Comparison of ENCODE assay signal across 21 cellular contexts in the genomic region with DNA sequence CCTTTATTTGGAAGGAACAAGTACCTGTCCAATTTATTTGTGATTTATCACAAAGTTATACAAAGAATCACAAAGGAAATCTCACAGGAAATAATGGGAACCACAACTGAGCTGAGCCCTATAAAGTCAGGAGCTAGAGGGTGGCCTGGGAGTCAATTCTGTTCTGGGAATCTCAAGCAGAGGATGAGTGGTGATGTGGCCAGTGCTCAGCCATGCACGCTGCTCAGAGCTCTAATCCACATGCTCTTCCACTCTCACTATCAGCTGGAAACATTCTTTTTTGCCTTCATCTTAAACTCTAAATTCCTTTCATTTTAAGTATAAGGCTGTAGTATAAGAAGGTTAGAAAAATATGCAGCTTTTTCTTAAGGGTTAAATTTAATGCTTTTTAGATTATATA. TPM values are rescaled to one million over a fixed set of nuclear protein-coding genes. Genes with fewer than 3 reads are reported as not detected.
DNase-seq lines count a peak whose midpoint lies in the region; ATAC-seq, FAIRE-seq and TF ChIP-seq lines count a peak whose summit lies in the region.
"Had no signal": no experiment of that assay in that cellular context is flagged by ENCODE, and none has a peak within 500 bp of the region (broad histone marks: within the 10 kb centered on the region; RNA-seq: fewer than 3 reads in every experiment).

No MANE protein-coding gene starts in this region.

- no peak overlapping the region for H3K4me2 ChIP-seq in A549

- TF ChIP-seq POLR2A in A549 (IDR thresholded peaks at IDR 0.05; ENCODE audit: low read length), result no peak

- peaks cover 0 to 39% of the 10 kb centered on the region in 2 donors for H3K27me3 ChIP-seq in left lung
- H3K27me3 ChIP-seq in effector memory CD4-positive, alpha-beta T cell (replicated peaks; ENCODE audit: control insufficient read depth, insufficient read depth, low read length, poor library complexity, severe bottlenecking), result no peaks in the 10 kb centered on the region
- H3K27me3 ChIP-seq: neutrophil, suprapubic skin had no signal

- TF ChIP-seq CTCF in A549 (IDR thresholded peaks at IDR 0.05) (no peak), HEK293 (tag by site-specific recombination; IDR thresholded peaks at IDR 0.05) (no peak), chondrocyte (IDR thresholded peaks at IDR 0.05) (no peak), left lung (IDR thresholded peaks at IDR 0.05) (no peak)

- CTCF ChIA-PET in A549 (lab: Yijun Ruan, JAX) (interaction anchor here (1.1 to 5.6 kb wide), 7 partner anchors 10 to 148 kb away, joined by 3 to 90 read pairs (median 4); no protein-coding TSS in a partner anchor), HEK293 (lab: Yijun Ruan, JAX) (interaction anchor here (0.6 to 5.5 kb wide), 12 partner anchors 9 to 409 kb away, joined by 3 to 26 read pairs (median 6); no protein-coding TSS in a partner anchor)

- H3K27me3 Mint-ChIP-seq in chondrocyte (ENCODE audit: low read depth), result no peaks in the 10 kb centered on the region

- DNase-seq in A549 (ENCODE audit: low read depth in 1 of 2, low spot score in 1 of 2), result no peak
- DNase-seq in chondrocyte (ENCODE audit: low spot score), result no peak
- DNase-seq in left lung, result no peak
- no peak for DNase-seq in amniotic stem cell (lab: John Stamatoyannopoulos, UW)
- DNase-seq in effector memory CD4-positive, alpha-beta T cell, result no peak
- DNase-seq: activated CD4-positive, alpha-beta T cell treated with anti-CD3 and anti-CD28 coated beads for 4 hours; activated CD8-positive, alpha-beta memory T cell treated with anti-CD3 and anti-CD28 coated beads, Interleukin-2, amount 50 U/mL, for 4 hours; activated naive CD4-positive, alpha-beta T cell treated with anti-CD3 and anti-CD28 coated beads for 36 hours; effector CD8-positive, alpha-beta T cell; foreskin melanocyte; midbrain; NCI-H1694 treated with DMSO at 0.1 percent for 48 hours; stimulated activated CD4-positive, alpha-beta T cell treated with anti-CD3 and anti-CD28 coated beads, Interleukin-4, amount 100 ng/mL, for 1 hour; stimulated activated CD8-positive, alpha-beta memory T cell treated with anti-CD3 and anti-CD28 coated beads, Interleukin-4, amount 100 ng/mL, for 48 hours had no signal

- no peak overlapping the region for H3K4me3 Mint-ChIP-seq in chondrocyte (ENCODE audit: unreplicated experiment)
- H3K4me3 Mint-ChIP-seq: activated naive CD4-positive, alpha-beta T cell treated with anti-CD3 and anti-CD28 coated beads for 36 hours had no signal

- POLR2A ChIA-PET in A549 (lab: Yijun Ruan, JAX) (no interaction called here), HEK293 (lab: Yijun Ruan, JAX) (interaction anchor here (1.3 kb wide), 1 partner anchor 37 kb away, joined by 4 read pairs; a partner anchor contains a TSS)

- H3K36me3 ChIP-seq in HEK293 (ENCODE audit: control insufficient read depth in 2 of 2, insufficient read depth in 1 of 2, low read length in 2 of 2) (no peaks in the 10 kb centered on the region; a peak in 1 of 3 replicates), left lung (no peaks in the 10 kb centered on the region)
- H3K36me3 ChIP-seq in effector memory CD4-positive, alpha-beta T cell (ENCODE audit: control insufficient read depth, insufficient read depth, low read length), result no peaks in the 10 kb centered on the region
- H3K36me3 ChIP-seq: neutrophil, suprapubic skin had no signal

- TF ChIP-seq EP300 in A549 (IDR thresholded peaks at IDR 0.05), result no peak

- intact Hi-C loops in left lung (cut with DNase I), result no loop called here

- ATAC-seq in A549, result 0 out of 6 replicates have a peak, but pooled peaks of 1 of the 2 experiments have one; percentile 26
- ATAC-seq in left lung, result peak; percentile 33
- ATAC-seq in HG03439 (IDR thresholded peaks at IDR 0.05; ENCODE audit: unreplicated experiment), result no peak
- no peak for ATAC-seq in HG03135 (IDR thresholded peaks at IDR 0.05; ENCODE audit: unreplicated experiment)

- peaks cover 6% of the 10 kb centered on the region; the same call in 2 of the 3 replicates for H3K4me1 ChIP-seq in A549
- H3K4me1 ChIP-seq in HEK293 (ENCODE audit: control insufficient read depth, insufficient read depth, low read length), result no peaks in the 10 kb centered on the region
- peaks cover 0 to 3% of the 10 kb centered on the region in 2 donors for H3K4me1 ChIP-seq in left lung
- no peaks in the 10 kb centered on the region for H3K4me1 ChIP-seq in effector memory CD4-positive, alpha-beta T cell (ENCODE audit: control insufficient read depth, insufficient read depth, low read length, poor library complexity, severe bottlenecking)
- H3K4me1 ChIP-seq: suprapubic skin had no signal

- 90% methylated on average over 1 of the region's 1 CpG for WGBS in A549 (ENCODE audit: missing lambda C conversion rate)

- H3K9me3 ChIP-seq in A549, result 0 out of 3 replicates have a peak, but pooled peaks cover 4% of the 10 kb centered on the region
- H3K9me3 ChIP-seq in HEK293 (ENCODE audit: control insufficient read depth, insufficient read depth, low read depth, low read length), result no peaks in the 10 kb centered on the region
- H3K9me3 ChIP-seq in left lung, result no peaks in the 10 kb centered on the region
- no peaks in the 10 kb centered on the region for H3K9me3 ChIP-seq in effector memory CD4-positive, alpha-beta T cell (ENCODE audit: control insufficient read depth, low read length)
- H3K9me3 ChIP-seq: neutrophil, suprapubic skin had no signal

- H3K36me3 Mint-ChIP-seq in chondrocyte (ENCODE audit: low read depth), result peaks cover 1% of the 10 kb centered on the region

- H3K27ac Mint-ChIP-seq in chondrocyte (ENCODE audit: unreplicated experiment), result peak overlapping the region; percentile 82
- H3K27ac Mint-ChIP-seq: activated naive CD4-positive, alpha-beta T cell treated with anti-CD3 and anti-CD28 coated beads for 36 hours had no signal

- no peaks in the 10 kb centered on the region for H3K9me3 Mint-ChIP-seq in chondrocyte (ENCODE audit: low read depth)
- H3K9me3 Mint-ChIP-seq: activated naive CD4-positive, alpha-beta T cell treated with anti-CD3 and anti-CD28 coated beads for 36 hours had no signal

- FAIRE-seq in A549 (lab: Jason Lieb, UNC), result peak; percentile 80
- FAIRE-seq: bronchial epithelial cell, H1 had no signal

- no peak overlapping the region for H3K4me3 ChIP-seq in A549
- H3K4me3 ChIP-seq in HEK293 (ENCODE audit: low read depth, low read length), result no peak overlapping the region
- no peak overlapping the region for H3K4me3 ChIP-seq in left lung
- no peak overlapping the region for H3K4me3 ChIP-seq in effector memory CD4-positive, alpha-beta T cell (ENCODE audit: insufficient read depth, low read depth, low read length, poor library complexity, severe bottlenecking)
- H3K4me3 ChIP-seq: suprapubic skin had no signal

- TF ChIP-seq RAD21 in A549 (conservative IDR thresholded peaks at IDR 0.05 in 1 of 2, IDR thresholded peaks at IDR 0.05 in 1 of 2), result no peak

- H3K4me1 Mint-ChIP-seq in chondrocyte (ENCODE audit: low read depth), result peaks cover 40% of the 10 kb centered on the region

- H3K27ac ChIP-seq in A549, result no peak overlapping the region
- H3K27ac ChIP-seq in HEK293 (ENCODE audit: extremely low read depth, low read depth, low read length), result no peak overlapping the region
- no peak overlapping the region for H3K27ac ChIP-seq in left lung
- no peak overlapping the region for H3K27ac ChIP-seq in effector memory CD4-positive, alpha-beta T cell (ENCODE audit: insufficient read depth, low read length, poor library complexity, severe bottlenecking)
- H3K27ac ChIP-seq: neutrophil, suprapubic skin had no signal

TF ChIP-seq in A549, 52 proteins besides CTCF, POLR2A, EP300 and RAD21 (continues in another document):
- TF ChIP-seq RFX5 (IDR thresholded peaks at IDR 0.05), result no peak
- TF ChIP-seq MAZ (IDR thresholded peaks at IDR 0.05; ENCODE audit: borderline replicate concordance, low read depth, low read length), result no peak
- no peak for TF ChIP-seq TFCP2L1 (CRISPR knock-in tag; IDR thresholded peaks at IDR 0.05)
- TF ChIP-seq HOXB13 (CRISPR knock-in tag; IDR thresholded peaks at IDR 0.05; ENCODE audit: low read depth), result no peak
- TF ChIP-seq, protein P1, sequence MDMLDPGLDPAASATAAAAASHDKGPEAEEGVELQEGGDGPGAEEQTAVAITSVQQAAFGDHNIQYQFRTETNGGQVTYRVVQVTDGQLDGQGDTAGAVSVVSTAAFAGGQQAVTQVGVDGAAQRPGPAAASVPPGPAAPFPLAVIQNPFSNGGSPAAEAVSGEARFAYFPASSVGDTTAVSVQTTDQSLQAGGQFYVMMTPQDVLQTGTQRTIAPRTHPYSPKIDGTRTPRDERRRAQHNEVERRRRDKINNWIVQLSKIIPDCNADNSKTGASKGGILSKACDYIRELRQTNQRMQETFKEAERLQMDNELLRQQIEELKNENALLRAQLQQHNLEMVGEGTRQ (IDR thresholded peaks at IDR 0.05), result no peak
- TF ChIP-seq ZFP36 (IDR thresholded peaks at IDR 0.05; ENCODE audit: borderline replicate concordance, partially characterized antibody), result no peak
- no peak for TF ChIP-seq POLR2AphosphoS2 (conservative IDR thresholded peaks at IDR 0.05; ENCODE audit: low read length)

TF ChIP-seq in HEK293, 187 proteins besides CTCF, POLR2A, EP300 and RAD21 (continues in another document):
- TF ChIP-seq ZNF366 (tag by site-specific recombination; conservative IDR thresholded peaks at IDR 0.05) (no peak), HOXA7 (CRISPR knock-in tag; IDR thresholded peaks at IDR 0.05; ENCODE audit: borderline replicate concordance) (no peak), PRDM1 (tag by site-specific recombination; IDR thresholded peaks at IDR 0.05) (peak; percentile 55), ZNF157 (tag by site-specific recombination; IDR thresholded peaks at IDR 0.05) (no peak), ZNF132 (tag by site-specific recombination; IDR thresholded peaks at IDR 0.05; ENCODE audit: borderline replicate concordance) (no peak)
- TF ChIP-seq, protein P2, sequence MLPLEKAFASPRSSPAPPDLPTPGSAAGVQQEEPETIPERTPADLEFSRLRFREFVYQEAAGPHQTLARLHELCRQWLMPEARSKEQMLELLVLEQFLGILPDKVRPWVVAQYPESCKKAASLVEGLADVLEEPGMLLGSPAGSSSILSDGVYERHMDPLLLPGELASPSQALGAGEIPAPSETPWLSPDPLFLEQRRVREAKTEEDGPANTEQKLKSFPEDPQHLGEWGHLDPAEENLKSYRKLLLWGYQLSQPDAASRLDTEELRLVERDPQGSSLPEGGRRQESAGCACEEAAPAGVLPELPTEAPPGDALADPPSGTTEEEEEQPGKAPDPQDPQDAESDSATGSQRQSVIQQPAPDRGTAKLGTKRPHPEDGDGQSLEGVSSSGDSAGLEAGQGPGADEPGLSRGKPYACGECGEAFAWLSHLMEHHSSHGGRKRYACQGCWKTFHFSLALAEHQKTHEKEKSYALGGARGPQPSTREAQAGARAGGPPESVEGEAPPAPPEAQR (tag by site-specific recombination; IDR thresholded peaks at IDR 0.05), result no peak

RNA-seq across cellular contexts. Expression of a gene that starts 36.6 kb away (rescaled TPM):
- polyA plus RNA-seq in A549 (2011; rRNA removed), result 80.4 and 81.1 TPM in 2 replicates
- polyA plus RNA-seq in A549 (2012; cell fraction: cytosol; rRNA removed), result 15.8 and 18.6 TPM in 2 replicates
- 46.7 and 59.5 TPM in 2 replicates for polyA plus RNA-seq in A549 (2012; cell fraction: nucleus; rRNA removed)
- 31.9 to 39.4 TPM (median 33.5 TPM) in 3 replicates for polyA plus RNA-seq in A549 (2017; fragmentation: RNase III; extraction: RNeasy Plus Mini Kit Qiagen cat#74134 plus additional on column Dnase treatment)
- 207 and 228 TPM in 2 replicates for polyA minus RNA-seq in A549 (2011; rRNA and poly(A)+ RNA removed)
- total RNA-seq in chondrocyte, result 171 to 275 TPM (median 249 TPM) in 3 replicates
- 10 to 100 TPM; 43.2 to 45.2 TPM for total RNA-seq in left lung
